18 cellular contexts compared by ENCODE assay signal in the genomic region with DNA sequence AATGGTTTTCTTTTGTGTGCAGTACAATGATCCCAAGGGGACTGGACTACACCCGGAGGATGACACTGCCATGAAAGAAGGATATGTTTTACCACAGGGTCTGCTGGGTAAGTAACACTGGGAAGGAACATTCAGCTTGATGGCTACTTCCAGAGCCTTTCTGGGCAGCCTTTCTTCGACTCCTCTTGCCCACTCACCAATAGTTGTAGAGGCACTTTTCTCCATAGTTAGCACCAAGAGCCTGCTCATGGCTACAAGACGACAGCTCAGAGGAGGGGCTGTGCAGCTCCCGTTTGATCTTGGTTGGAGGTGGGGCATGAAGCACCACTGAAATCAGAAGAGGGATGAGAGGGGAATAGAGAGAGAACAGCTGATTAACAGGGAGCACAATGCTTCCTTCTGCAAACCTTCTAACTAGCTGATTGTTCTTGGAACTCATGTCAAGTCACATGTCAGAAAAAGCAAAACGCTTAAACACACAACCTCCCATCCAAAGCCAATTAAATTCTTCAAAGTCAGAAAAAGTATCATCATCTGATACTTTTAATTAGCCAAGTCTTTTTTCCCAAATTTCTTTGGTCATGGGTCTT. TPM values are rescaled to one million over a fixed set of nuclear protein-coding genes. Genes with fewer than 3 reads are reported as not detected.
DNase-seq lines count a peak whose midpoint lies in the region; ATAC-seq and TF ChIP-seq lines count a peak whose summit lies in the region.
"Had no signal": no experiment of that assay in that cellular context is flagged by ENCODE, and none has a peak within 500 bp of the region (broad histone marks: within the 10 kb centered on the region; RNA-seq: fewer than 3 reads in every experiment).

No MANE protein-coding gene starts in this region.

- H3K27ac ChIP-seq in HUES48 (ENCODE audit: low read depth, low read length) (peak overlapping the region; percentile 73), dorsolateral prefrontal cortex (peak overlapping the region in 51 of 59 donors; percentile 8 to 83 (median 63)), iPS-20b (ENCODE audit: low read length) (no peak overlapping the region), thoracic aorta (peak overlapping the region; percentile 59 to 64)
- H3K27ac ChIP-seq: HL-60 had no signal

- ATAC-seq in thoracic aorta (ENCODE audit: insufficient number of reproducible peaks, low FRiP score, low read depth) (no peak), HG03469 (IDR thresholded peaks at IDR 0.05; ENCODE audit: unreplicated experiment) (no peak)

- peaks cover 30% of the 10 kb centered on the region for H3K4me1 ChIP-seq in HUES48 (ENCODE audit: control insufficient read depth, insufficient read depth, low read length)
- H3K4me1 ChIP-seq in iPS-20b (ENCODE audit: insufficient read depth, low read length) = peaks cover 29% of the 10 kb centered on the region
- peaks cover 17 to 59% of the 10 kb centered on the region in 2 donors for H3K4me1 ChIP-seq in thoracic aorta (ENCODE audit: control insufficient read depth in 1 of 2, low read depth in 2 of 2)
- H3K4me1 ChIP-seq: Caco-2 had no signal

- H3K4me3 ChIP-seq in HUES48 (ENCODE audit: low read depth, low read length) = no peak overlapping the region
- peak overlapping the region in 4 of 59 donors; percentile 3 to 21 (median 16) for H3K4me3 ChIP-seq in dorsolateral prefrontal cortex
- 0 out of 2 replicates have a peak overlapping the region, but pooled peaks have one; percentile 23 for H3K4me3 ChIP-seq in iPS-20b (ENCODE audit: low read length)
- H3K4me3 ChIP-seq in thoracic aorta = no peak overlapping the region

- DNase-seq in dorsolateral prefrontal cortex (no peak), thoracic aorta (ENCODE audit: low spot score) (no peak), CD1c-positive myeloid dendritic cell (ENCODE audit: extremely low spot score) (no peak), AML-193 (lab: John Stamatoyannopoulos, UW) (no peak)
- DNase-seq: Caco-2, DMS153, GF-D8, HFFc6, NCI-H1105, NCI-H1694, NCI-H2081 treated with DMSO at 0.1 percent for 48 hours, NCI-H748 treated with DMSO at 0.1 percent for 48 hours, SHP77, SK-N-SH had no signal

- TF ChIP-seq CTCF in dorsolateral prefrontal cortex (IDR thresholded peaks at IDR 0.05 in 54 of 56, conservative IDR thresholded peaks at IDR 0.05 in 2 of 56; ENCODE audit: low read depth in 1 of 56, partially characterized antibody in 56 of 56) = no peak
- TF ChIP-seq CTCF in thoracic aorta (IDR thresholded peaks at IDR 0.05) = no peak

- H3K9ac ChIP-seq in HUES48 (ENCODE audit: low read depth, low read length) = no peak overlapping the region
- H3K9ac ChIP-seq in iPS-20b (ENCODE audit: low read depth, low read length) = no peak overlapping the region
- H3K9ac ChIP-seq: SK-N-SH had no signal

- H3K27me3 ChIP-seq in HUES48 (ENCODE audit: control insufficient read depth, insufficient read depth, low read length) (no peaks in the 10 kb centered on the region), dorsolateral prefrontal cortex (no peaks in the 10 kb centered on the region), iPS-20b (ENCODE audit: insufficient read depth, low read length) (no peaks in the 10 kb centered on the region), thoracic aorta (replicated peaks; ENCODE audit: insufficient read depth) (no peaks in the 10 kb centered on the region)

- H3K9me3 ChIP-seq in HUES48 (ENCODE audit: control insufficient read depth, insufficient read depth, low read length) (no peaks in the 10 kb centered on the region; the same call in 1 of the 2 replicates), iPS-20b (ENCODE audit: insufficient read depth, low read depth, low read length) (no peaks in the 10 kb centered on the region; the same call in 1 of the 2 replicates), thoracic aorta (no peaks in the 10 kb centered on the region)
- H3K9me3 ChIP-seq: Caco-2, SK-N-SH had no signal

- intact Hi-C loops in dorsolateral prefrontal cortex (cut with DNase I) = no loop called here

- H3K36me3 ChIP-seq in HUES48 (ENCODE audit: control insufficient read depth, insufficient read depth, low read length) = no peaks in the 10 kb centered on the region
- peaks cover 30% of the 10 kb centered on the region; the same call in 1 of the 2 replicates for H3K36me3 ChIP-seq in iPS-20b (ENCODE audit: insufficient read depth, low read depth, low read length)
- no peaks in the 10 kb centered on the region for H3K36me3 ChIP-seq in thoracic aorta

RNA-seq across cellular contexts. Expression of a gene that starts 27.9 kb away (rescaled TPM):
- 10 to 100 TPM; 21.0 to 97.9 (median 44.5) TPM for total RNA-seq in dorsolateral prefrontal cortex
- 100 to 1,000 TPM in 1 of 2 donors, 10 to 100 TPM in 1; 43.6 to 362 TPM for total RNA-seq in thoracic aorta
